Comparison of ENCODE assay signal across 29 cellular contexts in the genomic region with DNA sequence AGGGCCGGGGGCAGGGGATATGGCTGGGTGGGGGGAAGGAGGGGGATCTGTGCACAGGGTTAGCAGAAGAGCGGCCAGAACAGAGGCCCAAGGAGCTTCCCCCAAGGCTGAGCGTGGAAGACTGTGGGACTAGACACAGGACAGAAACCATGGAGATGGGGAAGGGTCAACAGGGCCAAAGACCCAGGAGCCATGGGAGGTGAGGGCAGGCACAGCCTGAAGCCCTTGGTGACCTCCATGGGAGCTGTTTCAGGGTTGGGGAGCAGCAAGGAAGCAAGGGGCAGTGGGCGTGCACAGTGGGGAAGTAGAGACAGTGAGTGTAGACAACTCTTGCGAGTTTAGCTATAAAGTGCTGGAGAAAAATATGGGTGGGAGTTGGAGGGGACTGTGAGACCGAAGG. TPM values are rescaled to one million over a fixed set of nuclear protein-coding genes. Genes with fewer than 3 reads are reported as not detected.
"Had no signal": no experiment of that assay in that cellular context is flagged by ENCODE, and none has a peak within 500 bp of the region (broad histone marks: within the 10 kb centered on the region; RNA-seq: fewer than 3 reads in every experiment).

No MANE protein-coding gene starts in this region.

- H3K9me3 ChIP-seq: ascending aorta, gastroesophageal sphincter, mucosa of descending colon, ovary, sigmoid colon had no signal

- H3K27ac ChIP-seq: ascending aorta, cardiac muscle cell, gastroesophageal sphincter, ovary, sigmoid colon had no signal

- H3K4me2 ChIP-seq: smooth muscle cell had no signal

- ATAC-seq: activated CD4-positive, alpha-beta T cell treated with anti-CD3 and anti-CD28 coated beads for 36 hours; activated T-cell treated with anti-CD3 and anti-CD28 coated beads, Interleukin-2, amount 50 U/mL, for 72 hours; gastroesophageal sphincter had no signal

- FAIRE-seq: endothelial cell of umbilical vein, kidney, urothelium cell line had no signal

- H3K36me3 ChIP-seq: ascending aorta, cardiac muscle cell, gastroesophageal sphincter, ovary, sigmoid colon had no signal

- DNase-seq: activated CD4-positive, alpha-beta T cell treated with anti-CD3 and anti-CD28 coated beads for 36 hours; activated CD4-positive, CD25-positive, alpha-beta regulatory T cell; activated gamma-delta T cell; activated naive CD4-positive, alpha-beta T cell treated with anti-CD3 and anti-CD28 coated beads, Interleukin-2, amount 10 ng/mL, durations not matched to agents 7 days and 5 days; activated naive CD8-positive, alpha-beta T cell treated with anti-CD3 and anti-CD28 coated beads, Interleukin-2, amount 10 ng/mL, durations not matched to agents 7 days and 5 days; activated T-cell treated with anti-CD3 and anti-CD28 coated beads for 4 hours; activated T-cell treated with anti-CD3 and anti-CD28 coated beads, Interleukin-2, amount 50 U/mL, for 72 hours; cerebellar nuclear complex; cortex of kidney; hippocampal formation; immature natural killer cell; kidney; ovary; stimulated activated CD4-positive, alpha-beta T cell treated with anti-CD3 and anti-CD28 coated beads, Interleukin-1b, Interleukin-23, amount 100 ng/mL, for 48 hours; stimulated activated CD4-positive, alpha-beta T cell treated with anti-CD3 and anti-CD28 coated beads, Interleukin-4, amount 100 ng/mL, for 4 hours; stimulated activated CD8-positive, alpha-beta memory T cell treated with anti-CD3 and anti-CD28 coated beads, Interleukin-4, amount 100 ng/mL, for 48 hours; stimulated activated naive CD4-positive, alpha-beta T cell; T-helper 1 cell; trophoblast cell had no signal

- H3K4me3 ChIP-seq: ascending aorta, cardiac muscle cell, gastroesophageal sphincter, mucosa of descending colon, ovary, sigmoid colon, smooth muscle cell had no signal

- H3K27me3 ChIP-seq: ascending aorta, cardiac muscle cell, ovary, sigmoid colon had no signal

- H3K4me1 ChIP-seq: ascending aorta had no signal

RNA-seq across cellular contexts. Expression of gene WNT11, which starts 56.6 kb away (rescaled TPM):
- total RNA-seq: activated CD4-positive, alpha-beta T cell treated with anti-CD3 and anti-CD28 coated beads for 36 hours; endothelial cell of umbilical vein; fibroblast of villous mesenchyme; renal cortical epithelial cell had no signal
- polyA plus RNA-seq: endothelial cell of umbilical vein had no signal
